In genomic region chr6:26195376-26195923, GRCh38 we compare ENCODE assay signal across 8 cellular contexts.
DNase-seq lines count a peak whose midpoint lies in the region; ATAC-seq, FAIRE-seq and TF ChIP-seq lines count a peak whose summit lies in the region.

No MANE protein-coding gene starts in this region.

- H3K4me2 ChIP-seq in endothelial cell of umbilical vein (ENCODE audit: insufficient read depth, low read length): peak overlapping the region; percentile 70

- intact Hi-C loops in endothelial cell of umbilical vein (cut with micrococcal nuclease): loop anchor here (5.0 kb wide), 1 partner anchor 1617 kb away; a partner anchor contains a TSS

- dilution Hi-C loops in endothelial cell of umbilical vein (cut with MboI; ENCODE audit: extremely low pct_ligation_motif_present, low sequenced_read_pairs): no loop called here

- ATAC-seq in HG02885 (IDR thresholded peaks at IDR 0.05; ENCODE audit: poor library complexity, unreplicated experiment): peak; percentile 38
- no peak for ATAC-seq in GM18502 (IDR thresholded peaks at IDR 0.05; ENCODE audit: poor library complexity, unreplicated experiment)

- H3K4me3 ChIP-seq in endothelial cell of umbilical vein (replicated peaks in 1 of 3; ENCODE audit: insufficient read depth in 1 of 3, low read depth in 1 of 3, low read length in 3 of 3) (peak overlapping the region; percentile 45 to 98 (median 52)), mesodermal cell (ENCODE audit: extremely low read depth, insufficient read depth, low read length, poor library complexity, severe bottlenecking) (peak overlapping the region; percentile 67)

- H3K9me1 ChIP-seq in endothelial cell of umbilical vein (replicated peaks; ENCODE audit: control insufficient read depth, extremely low read depth, insufficient read depth, low read length): no peaks in the 10 kb centered on the region

- TF ChIP-seq POLR2A in endothelial cell of umbilical vein (IDR thresholded peaks at IDR 0.05; ENCODE audit: low read depth, low read length): no peak

- no peaks in the 10 kb centered on the region for H3K27me3 ChIP-seq in endothelial cell of umbilical vein (ENCODE audit: control insufficient read depth in 2 of 2, insufficient read depth in 2 of 2, low read length in 2 of 2)

- no peaks in the 10 kb centered on the region for H3K79me2 ChIP-seq in endothelial cell of umbilical vein (ENCODE audit: control insufficient read depth, insufficient read depth, low read length)

- no peak for TF ChIP-seq CTCF in endothelial cell of umbilical vein (IDR thresholded peaks at IDR 0.05; ENCODE audit: extremely low read depth in 1 of 2, insufficient read depth in 1 of 2, low read depth in 1 of 2, low read length in 2 of 2)

- H3K36me3 ChIP-seq in endothelial cell of umbilical vein (ENCODE audit: control insufficient read depth in 2 of 2, extremely low read depth in 1 of 2, insufficient read depth in 2 of 2, low read length in 2 of 2): no peaks in the 10 kb centered on the region
- no peaks in the 10 kb centered on the region for H3K36me3 ChIP-seq in mesodermal cell (ENCODE audit: control insufficient read depth, insufficient read depth, low read length)

- H3K4me1 ChIP-seq in endothelial cell of umbilical vein (ENCODE audit: control insufficient read depth, extremely low read depth, insufficient read depth, low read length): peaks cover 18% of the 10 kb centered on the region
- no peaks in the 10 kb centered on the region for H3K4me1 ChIP-seq in mesodermal cell (ENCODE audit: control insufficient read depth, insufficient read depth, low read length, poor library complexity, severe bottlenecking)

- H3K27ac ChIP-seq in endothelial cell of umbilical vein (ENCODE audit: insufficient read depth, low read depth, low read length) (peak overlapping the region; percentile 94), mesodermal cell (ENCODE audit: low read depth, low read length, severe bottlenecking) (peak overlapping the region; percentile 96)

- CTCF ChIA-PET in endothelial cell of umbilical vein (lab: Charles Lee): interaction anchor here (1.1 to 4.5 kb wide), 5 partner anchors 12 to 71 kb away, joined by 3 to 24 read pairs (median 13); a partner anchor contains a TSS

- no peaks in the 10 kb centered on the region for H3K9me3 ChIP-seq in endothelial cell of umbilical vein (replicated peaks; ENCODE audit: control insufficient read depth, insufficient read depth, low read length)
- no peaks in the 10 kb centered on the region for H3K9me3 ChIP-seq in mesodermal cell (ENCODE audit: control insufficient read depth, low read length)

- peak; percentile 85 for FAIRE-seq in endothelial cell of umbilical vein (lab: Jason Lieb, UNC)

- peak; percentile 82 for DNase-seq in GDM1 (lab: John Stamatoyannopoulos, UW)
- DNase-seq in NOMO-1 treated with dmso at 0.1 percent for 144 hours (lab: John Stamatoyannopoulos, UW; ENCODE audit: unreplicated experiment): peak; percentile 81
- DNase-seq in activated T-cell treated with anti-CD3 and anti-CD28 coated beads for 4 hours: peak; percentile 68
- peak; percentile 96 for DNase-seq in endothelial cell of umbilical vein (ENCODE audit: low read depth, low spot score)
- peak; percentile 78 to 79 for DNase-seq in stimulated activated CD8-positive, alpha-beta memory T cell treated with anti-CD3 and anti-CD28 coated beads, Interleukin-7, amount 100 ng/mL, for 4 hours (ENCODE audit: low read depth in 2 of 2)

- H3K9ac ChIP-seq in endothelial cell of umbilical vein (replicated peaks; ENCODE audit: extremely low read depth, insufficient read depth, low read length): peak overlapping the region; percentile 99

- BruUV-seq in endothelial cell of umbilical vein (replicated peaks; lab: Mats Ljungman, UMichigan): no TSS peak

- no peaks in the 10 kb centered on the region for H4K20me1 ChIP-seq in endothelial cell of umbilical vein (replicated peaks; ENCODE audit: control insufficient read depth, extremely low read depth, insufficient read depth, low read length)

- 3 to 12% methylated on average over 8 to 19 of the region's 23 CpGs for WGBS in mesodermal cell (ENCODE audit: insufficient coverage in 2 of 2), 2 experiments

- H2AFZ ChIP-seq in endothelial cell of umbilical vein (ENCODE audit: low read depth, low read length): peak overlapping the region; percentile 51

- POLR2A ChIA-PET in endothelial cell of umbilical vein (lab: Charles Lee): interaction anchor here (0.5 to 6.1 kb wide), 8 partner anchors 12 to 1698 kb away, joined by 3 to 122 read pairs (median 6); a partner anchor contains a TSS

TF ChIP-seq in endothelial cell of umbilical vein, 7 proteins besides CTCF, POLR2A, EP300 and RAD21:
- TF ChIP-seq EZH2 (IDR thresholded peaks at IDR 0.05; ENCODE audit: borderline replicate concordance, low read depth, low read length, severe bottlenecking) (no peak), MAX (IDR thresholded peaks at IDR 0.05; ENCODE audit: insufficient read depth, insufficient read length) (no peak), JUN (IDR thresholded peaks at IDR 0.05; ENCODE audit: borderline replicate concordance, insufficient read depth, insufficient read length, low read depth) (no peak), POLR2AphosphoS5 (IDR thresholded peaks at IDR 0.05; ENCODE audit: insufficient read depth, low read depth, low read length) (no peak), FOS (IDR thresholded peaks at IDR 0.05; ENCODE audit: borderline replicate concordance, insufficient read depth, low read length) (no peak)
